In genomic region chr7:96076350-96076707, GRCh38 we compare ENCODE assay signal across 8 cellular contexts.
DNase-seq lines count a peak whose midpoint lies in the region; ATAC-seq, FAIRE-seq and TF ChIP-seq lines count a peak whose summit lies in the region.

No MANE protein-coding gene starts in this region.

- no peaks in the 10 kb centered on the region for H3K9me3 ChIP-seq in cardiac muscle cell (ENCODE audit: low read depth)
- no peaks in the 10 kb centered on the region for H3K9me3 ChIP-seq in kidney (ENCODE audit: control insufficient read depth in 1 of 2, low read length in 2 of 2)
- H3K9me3 ChIP-seq in tibial nerve, result no peaks in the 10 kb centered on the region

- peaks cover 7% of the 10 kb centered on the region for H3K27me3 ChIP-seq in cardiac muscle cell
- H3K27me3 ChIP-seq in tibial nerve, result no peaks in the 10 kb centered on the region

- H3K27ac ChIP-seq in cardiac muscle cell, result no peak overlapping the region
- H3K27ac ChIP-seq in kidney (ENCODE audit: low read depth in 2 of 2, low read length in 2 of 2), result no peak overlapping the region
- H3K27ac ChIP-seq in tibial nerve, result no peak overlapping the region

- H3K9ac ChIP-seq in kidney (ENCODE audit: low read length in 2 of 2), result no peak overlapping the region

- FAIRE-seq in kidney (lab: Jason Lieb, UNC), result no peak

- TF ChIP-seq CTCF in cardiac muscle cell (IDR thresholded peaks at IDR 0.05; ENCODE audit: low read depth, low read length) (no peak), kidney (IDR thresholded peaks at IDR 0.05; ENCODE audit: borderline replicate concordance, extremely low read depth, insufficient read depth) (no peak), tibial nerve (IDR thresholded peaks at IDR 0.05) (no peak)

- H3K4me3 Mint-ChIP-seq in activated T-helper 1 cell treated with anti-CD3 and anti-CD28 coated beads, Interleukin-12 subunit alpha, Interleukin-12 subunit beta, Interleukin-2, Interleukin-4 antibody, amounts not matched to agents 30 ng/mL and 10 ng/mL and 1 ng/mL, durations not matched to agents 14 hours and 24 hours and 36 hours, result peak overlapping the region; percentile 80

- DNase-seq in cardiac muscle cell (ENCODE audit: low read depth in 1 of 2, low spot score in 1 of 2) (no peak), Right ventricle myocardium inferior (ENCODE audit: missing footprints) (no peak), kidney (no peak), tibial nerve (ENCODE audit: low spot score in 2 of 2) (no peak), HT-29 (ENCODE audit: low spot score) (no peak)
- no peak for DNase-seq in activated T-helper 1 cell treated with anti-CD3 and anti-CD28 coated beads, Interleukin-12 subunit alpha, Interleukin-12 subunit beta, Interleukin-2, Interleukin-4 antibody, amounts not matched to agents 30 ng/mL and 10 ng/mL and 1 ng/mL, durations not matched to agents 14 hours and 24 hours and 36 hours (ENCODE audit: low spot score)
- DNase-seq in activated CD4-positive, CD25-positive, alpha-beta regulatory T cell (lab: John Stamatoyannopoulos, UW), result no peak

- WGBS in tibial nerve, 2 donors, result 15 to 17% methylated on average over 10 of the region's 10 CpGs

- no peak for TF ChIP-seq EP300 in tibial nerve (IDR thresholded peaks at IDR 0.05)

- H3K36me3 Mint-ChIP-seq in activated T-helper 1 cell treated with anti-CD3 and anti-CD28 coated beads, Interleukin-12 subunit alpha, Interleukin-12 subunit beta, Interleukin-2, Interleukin-4 antibody, amounts not matched to agents 30 ng/mL and 10 ng/mL and 1 ng/mL, durations not matched to agents 14 hours and 24 hours and 36 hours (ENCODE audit: low read depth), result no peaks in the 10 kb centered on the region

- peaks cover 51% of the 10 kb centered on the region for H3K27me3 Mint-ChIP-seq in activated T-helper 1 cell treated with anti-CD3 and anti-CD28 coated beads, Interleukin-12 subunit alpha, Interleukin-12 subunit beta, Interleukin-2, Interleukin-4 antibody, amounts not matched to agents 30 ng/mL and 10 ng/mL and 1 ng/mL, durations not matched to agents 14 hours and 24 hours and 36 hours (ENCODE audit: insufficient read depth)

- intact Hi-C loops in Right ventricle myocardium inferior (cut with DNase I), result loop anchor here (5.0 kb wide), 1 partner anchor 159 kb away; no protein-coding TSS in a partner anchor
- intact Hi-C loops in activated T-helper 1 cell treated with anti-CD3 and anti-CD28 coated beads, Interleukin-12 subunit alpha, Interleukin-12 subunit beta, Interleukin-2, Interleukin-4 antibody, amounts not matched to agents 30 ng/mL and 10 ng/mL and 1 ng/mL, durations not matched to agents 14 hours and 24 hours and 36 hours (cut with micrococcal nuclease), result loop anchor here (5.0 to 10.0 kb wide), 3 partner anchors 159 to 278 kb away; no protein-coding TSS in a partner anchor
- intact Hi-C loops in kidney (cut with DNase I), result loop anchor here (10.0 kb wide), 1 partner anchor 948 kb away; the partner anchor contains the start of gene DLX5

- ATAC-seq in Right ventricle myocardium inferior, result no peak
- no peak for ATAC-seq in GM21737 (IDR thresholded peaks at IDR 0.05; ENCODE audit: unreplicated experiment)

- H3K36me3 ChIP-seq in cardiac muscle cell (no peaks in the 10 kb centered on the region), kidney (ENCODE audit: control insufficient read depth in 1 of 2, insufficient read depth in 2 of 2, low read length in 2 of 2) (no peaks in the 10 kb centered on the region), tibial nerve (no peaks in the 10 kb centered on the region)

- peaks cover 9% of the 10 kb centered on the region for H3K4me1 Mint-ChIP-seq in activated T-helper 1 cell treated with anti-CD3 and anti-CD28 coated beads, Interleukin-12 subunit alpha, Interleukin-12 subunit beta, Interleukin-2, Interleukin-4 antibody, amounts not matched to agents 30 ng/mL and 10 ng/mL and 1 ng/mL, durations not matched to agents 14 hours and 24 hours and 36 hours (ENCODE audit: low read depth)

- no peaks in the 10 kb centered on the region for H3K9me3 Mint-ChIP-seq in activated T-helper 1 cell treated with anti-CD3 and anti-CD28 coated beads, Interleukin-12 subunit alpha, Interleukin-12 subunit beta, Interleukin-2, Interleukin-4 antibody, amounts not matched to agents 30 ng/mL and 10 ng/mL and 1 ng/mL, durations not matched to agents 14 hours and 24 hours and 36 hours

- H3K4me3 ChIP-seq in cardiac muscle cell (peak overlapping the region; percentile 35), kidney (ENCODE audit: low read length in 2 of 2) (peak overlapping the region; percentile 54 to 68), tibial nerve (peak overlapping the region; percentile 30 to 57 (median 42))

- no peaks in the 10 kb centered on the region for H3K4me1 ChIP-seq in cardiac muscle cell (ENCODE audit: low read depth)
- H3K4me1 ChIP-seq in kidney (ENCODE audit: control insufficient read depth in 1 of 2, insufficient read depth in 1 of 2, low read depth in 1 of 2, low read length in 2 of 2), result no peaks in the 10 kb centered on the region
- peaks cover 0 to 10% (median 0%) of the 10 kb centered on the region in 4 donors for H3K4me1 ChIP-seq in tibial nerve

- no peak for TF ChIP-seq POLR2A in tibial nerve (IDR thresholded peaks at IDR 0.05)

- no peak overlapping the region for H3K27ac Mint-ChIP-seq in activated T-helper 1 cell treated with anti-CD3 and anti-CD28 coated beads, Interleukin-12 subunit alpha, Interleukin-12 subunit beta, Interleukin-2, Interleukin-4 antibody, amounts not matched to agents 30 ng/mL and 10 ng/mL and 1 ng/mL, durations not matched to agents 14 hours and 24 hours and 36 hours
